Comparison of ENCODE assay signal across 24 cellular contexts in genomic region chr5:113922343-113922742, GRCh38.
A peak's percentile ranks its signal among the peaks of the same experiment; 100 is the strongest.
DNase-seq lines count a peak whose midpoint lies in the region; ATAC-seq and TF ChIP-seq lines count a peak whose summit lies in the region.
"Had no signal": no experiment of that assay in that cellular context is flagged by ENCODE, and none has a peak within 500 bp of the region (broad histone marks: within the 10 kb centered on the region; RNA-seq: fewer than 3 reads in every experiment).

No MANE protein-coding gene starts in this region.

- H3K36me3 ChIP-seq in RWPE2 (ENCODE audit: low read depth), result no peaks in the 10 kb centered on the region
- H3K36me3 ChIP-seq in MG63, result no peaks in the 10 kb centered on the region

- H3K27ac ChIP-seq in RWPE2 (ENCODE audit: poor library complexity, severe bottlenecking) (no peak overlapping the region), foreskin keratinocyte (no peak overlapping the region)

- TF ChIP-seq CTCF in RWPE2 (IDR thresholded peaks at IDR 0.05; ENCODE audit: poor library complexity, severe bottlenecking) (no peak), foreskin keratinocyte (conservative IDR thresholded peaks at IDR 0.05) (no peak)

- ATAC-seq in RWPE2 (ENCODE audit: low read depth) (peak; percentile 61; the same call in 1 of the 3 replicates), foreskin keratinocyte (peak; percentile 63)
- ATAC-seq: CD8-positive, alpha-beta T cell; K562; PC-3 had no signal

- in situ Hi-C loops in Caki2 (cut with HindIII; ENCODE audit: low pct_unique_long_range_greater_than_20kb, low sequenced_read_pairs), result no loop called here

- H3K27me3 ChIP-seq in RWPE2 (ENCODE audit: insufficient read depth, poor library complexity, severe bottlenecking), result peaks cover 4% of the 10 kb centered on the region
- no peaks in the 10 kb centered on the region for H3K27me3 ChIP-seq in foreskin keratinocyte
- H3K27me3 ChIP-seq in MG63, result peaks cover 2% of the 10 kb centered on the region; the same call in 1 of the 2 replicates

- H3K9me3 ChIP-seq in RWPE2 (ENCODE audit: severe bottlenecking) (no peaks in the 10 kb centered on the region), MG63 (no peaks in the 10 kb centered on the region)

- H3K4me3 ChIP-seq in RWPE2 (ENCODE audit: severe bottlenecking) (no peak overlapping the region), MG63 (no peak overlapping the region)
- H3K4me3 ChIP-seq: K562 had no signal

- peak; percentile 1 for DNase-seq in Caki2 (ENCODE audit: low read depth)
- DNase-seq in RWPE2 (ENCODE audit: low spot score), result no peak
- DNase-seq in foreskin keratinocyte, result peak; percentile 11 to 53
- peak; percentile 10 for DNase-seq in renal cortical epithelial cell (ENCODE audit: low read depth)
- DNase-seq in D341Med (ENCODE audit: low spot score), result no peak
- no peak for DNase-seq in CD1c-positive myeloid dendritic cell (ENCODE audit: extremely low spot score)
- DNase-seq in MG63, result no peak
- DNase-seq in Ammon's horn (ENCODE audit: low spot score), result no peak
- DNase-seq: AML-193; C1 segment of cervical spinal cord; Calu3; CD8-positive, alpha-beta T cell; Kasumi-1; NCI-H1105 treated with DMSO at 0.1 percent for 48 hours; NCI-H146; NCI-H1930; NCI-H2107; NCI-H446 treated with DMSO at 0.1 percent for 48 hours; NCI-H526; NCI-H82; NK-92 treated with Interleukin-12 subunit alpha and Interleukin-12 subunit beta, amount 100 ng/mL, for 24 hours; PC-3; SHP77 had no signal

- no peaks in the 10 kb centered on the region for H3K4me1 ChIP-seq in RWPE2 (ENCODE audit: insufficient read depth, poor library complexity, severe bottlenecking)
- H3K4me1 ChIP-seq in foreskin keratinocyte, result no peaks in the 10 kb centered on the region

Comparison
In these comparisons a context has a peak if more than half of its experiments do, and no peak if none do; other contexts are left out.
1. DNase-seq: peak in Caki2 (single experiment), foreskin keratinocyte (2 of 2) and renal cortical epithelial cell (single experiment); none in RWPE2 (single experiment), D341Med (single experiment), CD1c-positive myeloid dendritic cell (single experiment), MG63 (single experiment) and Ammon's horn (single experiment).